ENCODE assay signal across 2 cellular contexts in the genomic region with DNA sequence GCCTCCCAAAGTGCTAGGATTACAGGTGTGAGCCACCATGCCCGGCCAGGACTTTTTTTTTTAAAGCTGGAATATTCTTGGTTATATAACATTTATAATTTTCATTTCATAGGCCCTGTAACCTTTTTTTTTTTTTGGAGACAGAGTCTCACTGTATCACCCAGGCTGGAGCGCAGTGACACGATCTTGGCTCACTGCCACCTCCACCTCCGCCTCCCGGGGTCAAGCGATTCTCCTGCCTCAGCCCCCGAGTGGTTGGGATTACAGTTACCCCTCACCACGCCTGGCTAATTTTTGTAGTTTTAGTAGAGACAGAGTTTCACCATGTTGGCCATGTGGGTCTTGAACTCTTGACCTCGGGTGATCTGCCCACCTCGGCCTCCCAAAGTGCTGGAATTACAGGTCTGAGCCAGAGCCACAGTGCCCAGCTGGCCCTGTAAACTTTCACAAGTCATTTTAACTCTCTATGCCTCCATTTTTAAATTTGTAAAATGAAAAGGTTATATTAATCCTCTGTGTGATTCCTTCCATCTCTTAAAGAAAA.
TF ChIP-seq lines count a peak whose summit lies in the region.

No MANE protein-coding gene starts in this region.

TF ChIP-seq in HEK293, 187 proteins besides CTCF, POLR2A, EP300 and RAD21:
- TF ChIP-seq GLIS1 (tag by site-specific recombination; IDR thresholded peaks at IDR 0.05) (0 out of 2 replicates have a peak, but pooled peaks have one; percentile 27), ZNF10 (tag by site-specific recombination; IDR thresholded peaks at IDR 0.05) (no peak), ZFHX2 (tag by site-specific recombination; conservative IDR thresholded peaks at IDR 0.05) (peak; percentile 33; the same call in 1 of the 2 replicates), BCL11B (tag by site-specific recombination; IDR thresholded peaks at IDR 0.05; ENCODE audit: low read depth) (peak; percentile 76), ZNF768 (tag by site-specific recombination; IDR thresholded peaks at IDR 0.05) (no peak), OVOL3 (tag by site-specific recombination; IDR thresholded peaks at IDR 0.05) (no peak), SCRT1 (tag by site-specific recombination; IDR thresholded peaks at IDR 0.05; ENCODE audit: borderline replicate concordance) (no peak), ZNF621 (tag by site-specific recombination; IDR thresholded peaks at IDR 0.05) (no peak), ZNF248 (tag by site-specific recombination; IDR thresholded peaks at IDR 0.05) (no peak), SCRT2 (tag by site-specific recombination; IDR thresholded peaks at IDR 0.05) (no peak)
- TF ChIP-seq, protein P1, sequence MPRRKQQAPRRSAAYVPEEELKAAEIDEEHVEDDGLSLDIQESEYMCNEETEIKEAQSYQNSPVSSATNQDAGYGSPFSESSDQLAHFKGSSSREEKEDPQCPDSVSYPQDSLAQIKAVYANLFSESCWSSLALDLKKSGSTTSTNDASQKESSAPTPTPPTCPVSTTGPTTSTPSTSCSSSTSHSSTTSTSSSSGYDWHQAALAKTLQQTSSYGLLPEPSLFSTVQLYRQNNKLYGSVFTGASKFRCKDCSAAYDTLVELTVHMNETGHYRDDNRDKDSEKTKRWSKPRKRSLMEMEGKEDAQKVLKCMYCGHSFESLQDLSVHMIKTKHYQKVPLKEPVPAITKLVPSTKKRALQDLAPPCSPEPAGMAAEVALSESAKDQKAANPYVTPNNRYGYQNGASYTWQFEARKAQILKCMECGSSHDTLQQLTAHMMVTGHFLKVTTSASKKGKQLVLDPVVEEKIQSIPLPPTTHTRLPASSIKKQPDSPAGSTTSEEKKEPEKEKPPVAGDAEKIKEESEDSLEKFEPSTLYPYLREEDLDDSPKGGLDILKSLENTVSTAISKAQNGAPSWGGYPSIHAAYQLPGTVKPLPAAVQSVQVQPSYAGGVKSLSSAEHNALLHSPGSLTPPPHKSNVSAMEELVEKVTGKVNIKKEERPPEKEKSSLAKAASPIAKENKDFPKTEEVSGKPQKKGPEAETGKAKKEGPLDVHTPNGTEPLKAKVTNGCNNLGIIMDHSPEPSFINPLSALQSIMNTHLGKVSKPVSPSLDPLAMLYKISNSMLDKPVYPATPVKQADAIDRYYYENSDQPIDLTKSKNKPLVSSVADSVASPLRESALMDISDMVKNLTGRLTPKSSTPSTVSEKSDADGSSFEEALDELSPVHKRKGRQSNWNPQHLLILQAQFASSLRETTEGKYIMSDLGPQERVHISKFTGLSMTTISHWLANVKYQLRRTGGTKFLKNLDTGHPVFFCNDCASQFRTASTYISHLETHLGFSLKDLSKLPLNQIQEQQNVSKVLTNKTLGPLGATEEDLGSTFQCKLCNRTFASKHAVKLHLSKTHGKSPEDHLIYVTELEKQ (tag by site-specific recombination; IDR thresholded peaks at IDR 0.05; ENCODE audit: borderline replicate concordance): no peak
- TF ChIP-seq, protein P2, sequence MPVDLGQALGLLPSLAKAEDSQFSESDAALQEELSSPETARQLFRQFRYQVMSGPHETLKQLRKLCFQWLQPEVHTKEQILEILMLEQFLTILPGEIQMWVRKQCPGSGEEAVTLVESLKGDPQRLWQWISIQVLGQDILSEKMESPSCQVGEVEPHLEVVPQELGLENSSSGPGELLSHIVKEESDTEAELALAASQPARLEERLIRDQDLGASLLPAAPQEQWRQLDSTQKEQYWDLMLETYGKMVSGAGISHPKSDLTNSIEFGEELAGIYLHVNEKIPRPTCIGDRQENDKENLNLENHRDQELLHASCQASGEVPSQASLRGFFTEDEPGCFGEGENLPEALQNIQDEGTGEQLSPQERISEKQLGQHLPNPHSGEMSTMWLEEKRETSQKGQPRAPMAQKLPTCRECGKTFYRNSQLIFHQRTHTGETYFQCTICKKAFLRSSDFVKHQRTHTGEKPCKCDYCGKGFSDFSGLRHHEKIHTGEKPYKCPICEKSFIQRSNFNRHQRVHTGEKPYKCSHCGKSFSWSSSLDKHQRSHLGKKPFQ (tag by site-specific recombination; IDR thresholded peaks at IDR 0.05): 0 out of 2 replicates have a peak, but pooled peaks have one; percentile 2
- TF ChIP-seq, protein P3, sequence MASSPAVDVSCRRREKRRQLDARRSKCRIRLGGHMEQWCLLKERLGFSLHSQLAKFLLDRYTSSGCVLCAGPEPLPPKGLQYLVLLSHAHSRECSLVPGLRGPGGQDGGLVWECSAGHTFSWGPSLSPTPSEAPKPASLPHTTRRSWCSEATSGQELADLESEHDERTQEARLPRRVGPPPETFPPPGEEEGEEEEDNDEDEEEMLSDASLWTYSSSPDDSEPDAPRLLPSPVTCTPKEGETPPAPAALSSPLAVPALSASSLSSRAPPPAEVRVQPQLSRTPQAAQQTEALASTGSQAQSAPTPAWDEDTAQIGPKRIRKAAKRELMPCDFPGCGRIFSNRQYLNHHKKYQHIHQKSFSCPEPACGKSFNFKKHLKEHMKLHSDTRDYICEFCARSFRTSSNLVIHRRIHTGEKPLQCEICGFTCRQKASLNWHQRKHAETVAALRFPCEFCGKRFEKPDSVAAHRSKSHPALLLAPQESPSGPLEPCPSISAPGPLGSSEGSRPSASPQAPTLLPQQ (tag by site-specific recombination; IDR thresholded peaks at IDR 0.05): no peak

TF ChIP-seq in K562, 482 proteins besides CTCF, POLR2A, EP300 and RAD21:
- TF ChIP-seq DPF2 (IDR thresholded peaks at IDR 0.05) (peak; percentile 31; the same call in 1 of the 2 replicates), MYBL2 (IDR thresholded peaks at IDR 0.05; ENCODE audit: low read depth) (no peak), MYBL2 (CRISPR knock-in tag; IDR thresholded peaks at IDR 0.05; ENCODE audit: borderline replicate concordance) (no peak), CXXC5 (CRISPR knock-in tag; IDR thresholded peaks at IDR 0.05) (peak; percentile 29; the same call in 1 of the 2 replicates), EGR1 (conservative IDR thresholded peaks at IDR 0.05) (peak; percentile 80), ZBTB7A (IDR thresholded peaks at IDR 0.05; ENCODE audit: borderline replicate concordance, control insufficient read depth, low read depth, low read length) (peak; percentile 41; the same call in 1 of the 2 replicates), NFIC (IDR thresholded peaks at IDR 0.05) (peak; percentile 97), NR2C2 (CRISPR knock-in tag; IDR thresholded peaks at IDR 0.05) (no peak), NR2C2 (tag; IDR thresholded peaks at IDR 0.05) (peak; percentile 20; the same call in 1 of the 2 replicates), CBFA2T3 (IDR thresholded peaks at IDR 0.05) (0 out of 2 replicates have a peak, but pooled peaks have one; percentile 28)
- TF ChIP-seq, protein P4, sequence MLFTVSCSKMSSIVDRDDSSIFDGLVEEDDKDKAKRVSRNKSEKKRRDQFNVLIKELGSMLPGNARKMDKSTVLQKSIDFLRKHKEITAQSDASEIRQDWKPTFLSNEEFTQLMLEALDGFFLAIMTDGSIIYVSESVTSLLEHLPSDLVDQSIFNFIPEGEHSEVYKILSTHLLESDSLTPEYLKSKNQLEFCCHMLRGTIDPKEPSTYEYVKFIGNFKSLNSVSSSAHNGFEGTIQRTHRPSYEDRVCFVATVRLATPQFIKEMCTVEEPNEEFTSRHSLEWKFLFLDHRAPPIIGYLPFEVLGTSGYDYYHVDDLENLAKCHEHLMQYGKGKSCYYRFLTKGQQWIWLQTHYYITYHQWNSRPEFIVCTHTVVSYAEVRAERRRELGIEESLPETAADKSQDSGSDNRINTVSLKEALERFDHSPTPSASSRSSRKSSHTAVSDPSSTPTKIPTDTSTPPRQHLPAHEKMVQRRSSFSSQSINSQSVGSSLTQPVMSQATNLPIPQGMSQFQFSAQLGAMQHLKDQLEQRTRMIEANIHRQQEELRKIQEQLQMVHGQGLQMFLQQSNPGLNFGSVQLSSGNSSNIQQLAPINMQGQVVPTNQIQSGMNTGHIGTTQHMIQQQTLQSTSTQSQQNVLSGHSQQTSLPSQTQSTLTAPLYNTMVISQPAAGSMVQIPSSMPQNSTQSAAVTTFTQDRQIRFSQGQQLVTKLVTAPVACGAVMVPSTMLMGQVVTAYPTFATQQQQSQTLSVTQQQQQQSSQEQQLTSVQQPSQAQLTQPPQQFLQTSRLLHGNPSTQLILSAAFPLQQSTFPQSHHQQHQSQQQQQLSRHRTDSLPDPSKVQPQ (CRISPR knock-in tag; IDR thresholded peaks at IDR 0.05; ENCODE audit: borderline replicate concordance): no peak
TF ChIP-seq in K562: peak in this region for 7.
